In the genomic region with DNA sequence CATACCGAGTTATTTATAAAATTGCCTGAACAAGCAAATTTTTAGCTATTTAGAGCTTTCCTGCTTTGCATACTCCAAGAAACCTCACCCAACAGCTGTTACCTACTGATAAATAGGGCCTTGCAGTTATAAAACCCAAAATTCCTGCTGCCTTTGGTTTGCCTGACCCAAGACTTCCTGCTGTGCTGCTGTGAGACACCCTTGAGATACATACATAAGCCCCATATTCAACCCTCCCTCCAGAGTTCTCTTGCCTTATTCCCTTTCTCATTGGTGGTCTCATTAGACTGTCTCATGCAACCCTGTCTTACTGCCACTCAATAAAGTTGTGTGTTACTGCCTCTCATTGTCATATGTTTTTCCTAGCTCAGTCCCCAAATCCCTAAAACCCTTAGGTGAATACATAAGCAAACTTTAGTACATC, we compare ENCODE assay signal across 21 cellular contexts.
"Had no signal": no experiment of that assay in that cellular context is flagged by ENCODE, and none has a peak within 500 bp of the region (broad histone marks: within the 10 kb centered on the region; RNA-seq: fewer than 3 reads in every experiment).

No MANE protein-coding gene starts in this region.

- H3K4me3 ChIP-seq: breast epithelium, SJSA1 had no signal

- H3K4me1 ChIP-seq: breast epithelium, SJSA1 had no signal

- ATAC-seq: activated CD8-positive, alpha-beta T cell treated with anti-CD3 and anti-CD28 coated beads for 36 hours; activated T-cell treated with anti-CD3 and anti-CD28 coated beads, Interleukin-2, amount 50 U/mL, for 72 hours; Panc1; SK-N-SH treated with all-trans-retinoic acid at 6 μM for 48 hours had no signal

- H3K27ac ChIP-seq: breast epithelium, RWPE1, SJSA1, VCaP had no signal

- H3K36me3 ChIP-seq: breast epithelium, SJSA1 had no signal

- H3K9me3 ChIP-seq: SJSA1 had no signal

- DNase-seq: activated CD4-positive, CD25-positive, alpha-beta regulatory T cell; activated CD8-positive, alpha-beta memory T cell treated with anti-CD3 and anti-CD28 coated beads, Interleukin-2, amount 50 U/mL, for 4 hours; activated CD8-positive, alpha-beta T cell treated with anti-CD3 and anti-CD28 coated beads for 36 hours; activated T-cell treated with anti-CD3 and anti-CD28 coated beads, Interleukin-2, amount 50 U/mL, for 72 hours; aorta; caudate nucleus; KG1; MV-4-11; NCI-H1105; NCI-H1436; NCI-H1694 treated with DMSO at 0.1 percent for 48 hours; NCI-H2081; NCI-H446; NCI-H524; Right ventricle myocardium superior had no signal

- H3K27me3 ChIP-seq: breast epithelium, SJSA1 had no signal
